1 cellular context compared by ENCODE assay signal in genomic region chr1:180640531-180640949, GRCh38.
A peak's percentile ranks its signal among the peaks of the same experiment; 100 is the strongest.
TF ChIP-seq lines count a peak whose summit lies in the region.

No MANE protein-coding gene starts in this region.

TF ChIP-seq in K562, 482 proteins besides CTCF, POLR2A, EP300 and RAD21 (continued from another document):
- peak; percentile 96 for TF ChIP-seq MEF2D (tag; conservative IDR thresholded peaks at IDR 0.05; ENCODE audit: low read depth)
- peak; percentile 88 for TF ChIP-seq ESRRA (IDR thresholded peaks at IDR 0.05; ENCODE audit: borderline replicate concordance, low read depth)
- peak; percentile 43; the same call in 1 of the 2 replicates for TF ChIP-seq HES1 (IDR thresholded peaks at IDR 0.05; ENCODE audit: low read depth)
- TF ChIP-seq TBL1XR1 (IDR thresholded peaks at IDR 0.05; ENCODE audit: low read length in 2 of 2) = peak in 1 of 2 experiments; percentile 76; a peak in 2 of 4 replicates
- TF ChIP-seq, protein P1, sequence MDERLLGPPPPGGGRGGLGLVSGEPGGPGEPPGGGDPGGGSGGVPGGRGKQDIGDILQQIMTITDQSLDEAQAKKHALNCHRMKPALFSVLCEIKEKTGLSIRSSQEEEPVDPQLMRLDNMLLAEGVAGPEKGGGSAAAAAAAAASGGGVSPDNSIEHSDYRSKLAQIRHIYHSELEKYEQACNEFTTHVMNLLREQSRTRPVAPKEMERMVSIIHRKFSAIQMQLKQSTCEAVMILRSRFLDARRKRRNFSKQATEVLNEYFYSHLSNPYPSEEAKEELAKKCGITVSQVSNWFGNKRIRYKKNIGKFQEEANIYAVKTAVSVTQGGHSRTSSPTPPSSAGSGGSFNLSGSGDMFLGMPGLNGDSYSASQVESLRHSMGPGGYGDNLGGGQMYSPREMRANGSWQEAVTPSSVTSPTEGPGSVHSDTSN (CRISPR knock-in tag; IDR thresholded peaks at IDR 0.05; ENCODE audit: low read depth) = no peak
- TF ChIP-seq, protein P1 (tag; conservative IDR thresholded peaks at IDR 0.05; ENCODE audit: low read depth) = peak; percentile 87
- peak; percentile 77 for TF ChIP-seq DACH1 (IDR thresholded peaks at IDR 0.05; ENCODE audit: partially characterized antibody)
- TF ChIP-seq CBFA2T2 (conservative IDR thresholded peaks at IDR 0.05) = peak; percentile 77
- TF ChIP-seq ZBTB49 (CRISPR knock-in tag; IDR thresholded peaks at IDR 0.05; ENCODE audit: borderline replicate concordance) = no peak
- TF ChIP-seq MLLT1 (IDR thresholded peaks at IDR 0.05) = peak in 1 of 2 experiments; percentile 23; a peak in 1 of 4 replicates
- peak; percentile 81 for TF ChIP-seq ARID1B (IDR thresholded peaks at IDR 0.05)
- peak; percentile 54 for TF ChIP-seq GATA2 (CRISPR knock-in tag; IDR thresholded peaks at IDR 0.05)
- TF ChIP-seq ZEB2 (IDR thresholded peaks at IDR 0.05) = peak; percentile 82
- TF ChIP-seq DIDO1 (tag; IDR thresholded peaks at IDR 0.05; ENCODE audit: low read depth) = no peak
